ENCODE assay signal across 21 cellular contexts in genomic region chr20:45897289-45897688, GRCh38. TPM values are rescaled to one million over a fixed set of nuclear protein-coding genes. Genes with fewer than 3 reads are reported as not detected.
"Had no signal": no experiment of that assay in that cellular context is flagged by ENCODE, and none has a peak within 500 bp of the region (broad histone marks: within the 10 kb centered on the region; RNA-seq: fewer than 3 reads in every experiment).

No MANE protein-coding gene starts in this region.

- H3K27ac Mint-ChIP-seq: naive thymus-derived CD8-positive, alpha-beta T cell; stimulated activated naive CD8-positive, alpha-beta T cell treated with anti-CD3 and anti-CD28 coated beads, Interleukin-15, Interleukin-2, amounts not matched to agents 100 ng/mL and 50 ng/mL, for 24 hours had no signal

- DNase-seq: dorsolateral prefrontal cortex; effector CD4-positive, alpha-beta T cell; gastrocnemius medialis; head of caudate nucleus; left ventricle myocardium superior; lower lobe of right lung; naive thymus-derived CD8-positive, alpha-beta T cell; occipital lobe; ovary; spleen; stimulated activated CD4-positive, alpha-beta T cell treated with anti-CD3 and anti-CD28 coated beads, Interleukin-4, amount 100 ng/mL, for 4 hours; stimulated activated naive B cell treated with anti-CD40 and anti-IgM and Interleukin-4, amounts not matched to agents 10 μg/mL and 1 μg/mL and 100 μg/mL, for 72 hours; transverse colon; upper lobe of right lung; uterus had no signal

- H3K27me3 ChIP-seq: dorsolateral prefrontal cortex, gastrocnemius medialis, ovary, spleen, transverse colon, upper lobe of right lung, uterus had no signal

- H3K4me1 ChIP-seq: psoas muscle had no signal

- H3K4me3 Mint-ChIP-seq: naive thymus-derived CD8-positive, alpha-beta T cell; stimulated activated naive B cell treated with anti-CD40 and anti-IgM and Interleukin-4, amounts not matched to agents 10 μg/mL and 1 μg/mL and 100 μg/mL, for 72 hours; stimulated activated naive CD8-positive, alpha-beta T cell treated with anti-CD3 and anti-CD28 coated beads, Interleukin-15, Interleukin-2, amounts not matched to agents 100 ng/mL and 50 ng/mL, for 24 hours had no signal

- ATAC-seq: gastrocnemius medialis; left ventricle myocardium superior; lower lobe of right lung; naive thymus-derived CD8-positive, alpha-beta T cell; psoas muscle; right cardiac atrium; stimulated activated naive B cell treated with anti-CD40 and anti-IgM and Interleukin-4, amounts not matched to agents 10 μg/mL and 1 μg/mL and 100 μg/mL, for 72 hours; upper lobe of right lung had no signal

- H3K27me3 Mint-ChIP-seq: naive thymus-derived CD8-positive, alpha-beta T cell; stimulated activated naive B cell treated with anti-CD40 and anti-IgM and Interleukin-4, amounts not matched to agents 10 μg/mL and 1 μg/mL and 100 μg/mL, for 72 hours; stimulated activated naive CD8-positive, alpha-beta T cell treated with anti-CD3 and anti-CD28 coated beads, Interleukin-15, Interleukin-2, amounts not matched to agents 100 ng/mL and 50 ng/mL, for 24 hours had no signal

- H3K4me3 ChIP-seq: dorsolateral prefrontal cortex, gastrocnemius medialis, lower lobe of right lung, ovary, psoas muscle, skin epidermis, spleen, thoracic aorta, transverse colon, upper lobe of right lung, uterus had no signal

- H3K27ac ChIP-seq: dorsolateral prefrontal cortex, gastrocnemius medialis, lower lobe of right lung, ovary, psoas muscle, skin epidermis, spleen, thoracic aorta, transverse colon, upper lobe of right lung, uterus had no signal

- H3K36me3 ChIP-seq: ovary, uterus had no signal

- H3K9me3 ChIP-seq: gastrocnemius medialis, lower lobe of right lung, ovary, psoas muscle, spleen, thoracic aorta, transverse colon, upper lobe of right lung, uterus had no signal

RNA-seq across cellular contexts. Expression of gene SPATA25, which starts 9.9 kb away (rescaled TPM):
- polyA plus RNA-seq: keratinocyte had no signal
